30 cellular contexts compared by ENCODE assay signal in genomic region chr3:46455231-46456115, GRCh38. TPM values are rescaled to one million over a fixed set of nuclear protein-coding genes. Genes with fewer than 3 reads are reported as not detected.
"Had no signal": no experiment of that assay in that cellular context is flagged by ENCODE, and none has a peak within 500 bp of the region (broad histone marks: within the 10 kb centered on the region; RNA-seq: fewer than 3 reads in every experiment).

No MANE protein-coding gene starts in this region.

- H3K36me3 ChIP-seq: gastrocnemius medialis, sigmoid colon, transverse colon, vagina had no signal

- H3K4me3 ChIP-seq: esophagus muscularis mucosa, gastrocnemius medialis, sigmoid colon, smooth muscle cell, transverse colon, vagina had no signal

- H3K9me3 Mint-ChIP-seq: T-helper 2 cell treated with Interferon-gamma antibody and Interleukin-4, amounts not matched to agents 5 μg/mL and 100 μg/mL, for 36 hours had no signal

- H3K27ac Mint-ChIP-seq: brain; stimulated activated naive B cell treated with anti-CD40 and anti-IgM and Interleukin-4, amounts not matched to agents 10 μg/mL and 1 μg/mL and 100 μg/mL, for 72 hours; T-cell; T-helper 2 cell treated with Interferon-gamma antibody and Interleukin-4, amounts not matched to agents 5 μg/mL and 100 μg/mL, for 36 hours had no signal

- H3K9me3 ChIP-seq: esophagus muscularis mucosa, gastrocnemius medialis, sigmoid colon, transverse colon, vagina had no signal

- H3K27me3 ChIP-seq: gastrocnemius medialis, sigmoid colon, transverse colon, vagina had no signal

- H3K4me2 ChIP-seq: smooth muscle cell had no signal

- H3K27ac ChIP-seq: esophagus muscularis mucosa, gastrocnemius medialis, sigmoid colon, transverse colon, vagina had no signal

- H3K36me3 Mint-ChIP-seq: activated naive CD4-positive, alpha-beta T cell treated with anti-CD3 and anti-CD28 coated beads, Interleukin-2, amount 50 U/mL, for 24 hours; brain; T-cell had no signal

- ATAC-seq: gastrocnemius medialis; left ventricle myocardium superior; stimulated activated naive B cell treated with anti-CD40 and anti-IgM and Interleukin-4, amounts not matched to agents 10 μg/mL and 1 μg/mL and 100 μg/mL, for 72 hours; T-cell had no signal

- H3K4me1 Mint-ChIP-seq: activated naive CD4-positive, alpha-beta T cell treated with anti-CD3 and anti-CD28 coated beads, Interleukin-2, amount 50 U/mL, for 24 hours; brain; nephron progenitor cell; stimulated activated naive B cell treated with anti-CD40 and anti-IgM and Interleukin-4, amounts not matched to agents 10 μg/mL and 1 μg/mL and 100 μg/mL, for 72 hours had no signal

- DNase-seq: activated gamma-delta T cell treated with Interleukin-2 at 50 U/mL for 16 hours; activated T-cell treated with anti-CD3 and anti-CD28 coated beads, Interleukin-2, amount 50 U/mL, for 1 hour; aorta; dermis blood vessel endothelial cell; effector memory CD4-positive, alpha-beta T cell; gastrocnemius medialis; hippocampal formation; left ventricle myocardium superior; mammary epithelial cell; midbrain; nephron progenitor cell; posterior cingulate gyrus; sigmoid colon; stimulated activated CD4-positive, alpha-beta T cell treated with anti-CD3 and anti-CD28 coated beads, Interleukin-15, amount 100 ng/mL, for 24 hours; stimulated activated CD8-positive, alpha-beta memory T cell treated with anti-CD3 and anti-CD28 coated beads, Interleukin-4, amount 100 ng/mL, for 48 hours; stimulated activated naive B cell treated with anti-CD40 and anti-IgM and Interleukin-4, amounts not matched to agents 10 μg/mL and 1 μg/mL and 100 μg/mL, for 72 hours; T-cell; transverse colon had no signal

- H3K4me1 ChIP-seq: esophagus muscularis mucosa, gastrocnemius medialis, sigmoid colon, transverse colon, vagina had no signal

- H3K4me3 Mint-ChIP-seq: activated naive CD4-positive, alpha-beta T cell treated with anti-CD3 and anti-CD28 coated beads, Interleukin-2, amount 50 U/mL, for 24 hours; brain; nephron progenitor cell; stimulated activated naive B cell treated with anti-CD40 and anti-IgM and Interleukin-4, amounts not matched to agents 10 μg/mL and 1 μg/mL and 100 μg/mL, for 72 hours; T-cell; T-helper 2 cell treated with Interferon-gamma antibody and Interleukin-4, amounts not matched to agents 5 μg/mL and 100 μg/mL, for 36 hours had no signal

RNA-seq across cellular contexts. Expression of gene LTF, which starts 9.2 kb away (rescaled TPM):
- total RNA-seq: endothelial cell of umbilical vein, smooth muscle cell, vagina had no signal
- polyA plus RNA-seq: endothelial cell of umbilical vein, smooth muscle cell had no signal

RNA-seq across cellular contexts. Expression of gene RTP3, which starts 42.3 kb away (rescaled TPM):
- total RNA-seq: aorta, cardiac septum, dermis blood vessel endothelial cell, endothelial cell of umbilical vein, esophagus muscularis mucosa, gastrocnemius medialis, left ventricle myocardium superior, mammary epithelial cell, omental fat pad, renal cortical epithelial cell, sigmoid colon, smooth muscle cell, T-cell, temporal lobe, transverse colon, vagina had no signal
- polyA plus RNA-seq: adipose tissue, aorta, mammary epithelial cell, sigmoid colon had no signal

RNA-seq across cellular contexts. Expression of gene CCRL2, which starts 48.4 kb away (rescaled TPM):
- total RNA-seq: mammary epithelial cell, renal cortical epithelial cell, smooth muscle cell, vagina had no signal
- polyA plus RNA-seq: mammary epithelial cell, smooth muscle cell had no signal
